ENCODE assay signal across 8 cellular contexts in genomic region chr13:31846984-31847752, GRCh38.
A peak's percentile ranks its signal among the peaks of the same experiment; 100 is the strongest.
DNase-seq lines count a peak whose midpoint lies in the region; ATAC-seq lines count a peak whose summit lies in the region.

No MANE protein-coding gene starts in this region.

- H3K4me1 ChIP-seq in ES-I3 (ENCODE audit: insufficient read depth, low read length) (peaks cover 3% of the 10 kb centered on the region; the same call in 1 of the 2 replicates), right cardiac atrium (ENCODE audit: control insufficient read depth, insufficient read depth, low read length) (no peaks in the 10 kb centered on the region)

- no peaks in the 10 kb centered on the region for H3K27me3 ChIP-seq in right cardiac atrium (ENCODE audit: control insufficient read depth, insufficient read depth)

- ATAC-seq in HG02840 (IDR thresholded peaks at IDR 0.05; ENCODE audit: low FRiP score, unreplicated experiment) (peak; percentile 7), right cardiac atrium (peak; percentile 69 to 70), HG03571 (IDR thresholded peaks at IDR 0.05; ENCODE audit: unreplicated experiment) (no peak)

- POLR2A ChIA-PET in activated CD4-positive, alpha-beta memory T cell treated with anti-CD3 and anti-CD28 coated beads, Interleukin-2, amount 10 ng/mL, durations not matched to agents 7 days and 5 days (lab: Charles Lee): interaction anchor here (1.5 to 1.8 kb wide), 2 partner anchors 40 to 468 kb away, joined by 8 to 10 read pairs; partner anchors contain the start of genes BRCA2 and ZAR1L

- peak overlapping the region; percentile 84 for H3K4me3 ChIP-seq in right cardiac atrium (ENCODE audit: low read length)
- H3K4me3 ChIP-seq in skin epidermis: peak overlapping the region; percentile 47 to 93 (median 73)

- H3K27ac Mint-ChIP-seq in activated CD4-positive, alpha-beta memory T cell treated with anti-CD3 and anti-CD28 coated beads, Interleukin-2, amount 10 ng/mL, durations not matched to agents 7 days and 5 days: peak overlapping the region; percentile 53

- H3K36me3 Mint-ChIP-seq in activated CD4-positive, alpha-beta memory T cell treated with anti-CD3 and anti-CD28 coated beads, Interleukin-2, amount 10 ng/mL, durations not matched to agents 7 days and 5 days (ENCODE audit: low read depth): peaks cover 12% of the 10 kb centered on the region

- peak overlapping the region; percentile 84 for H3K9ac ChIP-seq in ES-I3 (ENCODE audit: low read depth, low read length)

- H3K4me3 Mint-ChIP-seq in activated CD4-positive, alpha-beta memory T cell treated with anti-CD3 and anti-CD28 coated beads, Interleukin-2, amount 10 ng/mL, durations not matched to agents 7 days and 5 days: peak overlapping the region; percentile 77

- H3K4me1 Mint-ChIP-seq in activated CD4-positive, alpha-beta memory T cell treated with anti-CD3 and anti-CD28 coated beads, Interleukin-2, amount 10 ng/mL, durations not matched to agents 7 days and 5 days: peaks cover 38% of the 10 kb centered on the region

- H3K9me3 ChIP-seq in ES-I3 (ENCODE audit: control insufficient read depth, insufficient read depth, low read length) (no peaks in the 10 kb centered on the region), right cardiac atrium (ENCODE audit: control insufficient read depth, low read length) (no peaks in the 10 kb centered on the region)

- no peaks in the 10 kb centered on the region for H3K36me3 ChIP-seq in ES-I3 (ENCODE audit: insufficient read depth, low read length)

- intact Hi-C loops in right cardiac atrium (cut with DNase I): loop anchor here in 1 of 4 donors (5.0 kb wide), 1 partner anchor 50 kb away; no protein-coding TSS in a partner anchor

- no peaks in the 10 kb centered on the region for H3K9me3 Mint-ChIP-seq in activated CD4-positive, alpha-beta memory T cell treated with anti-CD3 and anti-CD28 coated beads, Interleukin-2, amount 10 ng/mL, durations not matched to agents 7 days and 5 days

- no peak overlapping the region for H3K27ac ChIP-seq in right cardiac atrium (ENCODE audit: low read length)
- peak overlapping the region in 16 of 21 experiments; percentile 9 to 85 (median 72) for H3K27ac ChIP-seq in skin epidermis

- no peak for DNase-seq in activated CD4-positive, alpha-beta memory T cell treated with anti-CD3 and anti-CD28 coated beads, Interleukin-2, amount 10 ng/mL, durations not matched to agents 7 days and 5 days
- peak in 1 of 3 donors; percentile 43 for DNase-seq in right cardiac atrium
- DNase-seq in Kasumi-1 (lab: John Stamatoyannopoulos, UW): no peak
- no peak for DNase-seq in activated CD4-positive, alpha-beta T cell treated with anti-CD3 and anti-CD28 coated beads, Interleukin-2, amount 50 U/mL, for 4 hours

- peaks cover 42% of the 10 kb centered on the region for H3K27me3 Mint-ChIP-seq in activated CD4-positive, alpha-beta memory T cell treated with anti-CD3 and anti-CD28 coated beads, Interleukin-2, amount 10 ng/mL, durations not matched to agents 7 days and 5 days

- WGBS in right cardiac atrium: 8% methylated on average over 30 of the region's 30 CpGs

- CTCF ChIA-PET in activated CD4-positive, alpha-beta memory T cell treated with anti-CD3 and anti-CD28 coated beads, Interleukin-2, amount 10 ng/mL, durations not matched to agents 7 days and 5 days (lab: Charles Lee): no interaction called here
